ENCODE assay signal across 14 cellular contexts in genomic region chr2:11375689-11376027, GRCh38. TPM values are rescaled to one million over a fixed set of nuclear protein-coding genes. Genes with fewer than 3 reads are reported as not detected.
DNase-seq lines count a peak whose midpoint lies in the region; ATAC-seq and TF ChIP-seq lines count a peak whose summit lies in the region.
"Had no signal": no experiment of that assay in that cellular context is flagged by ENCODE, and none has a peak within 500 bp of the region (broad histone marks: within the 10 kb centered on the region; RNA-seq: fewer than 3 reads in every experiment).

No MANE protein-coding gene starts in this region.

- H3K27ac ChIP-seq in SK-N-SH (ENCODE audit: low read depth in 2 of 2, low read length in 1 of 2) = no peak overlapping the region
- H3K27ac ChIP-seq in gastroesophageal sphincter = peak overlapping the region; percentile 88 to 95 (median 90)
- no peak overlapping the region for H3K27ac ChIP-seq in trophoblast cell (ENCODE audit: low read depth, low read length)
- H3K27ac ChIP-seq in upper lobe of left lung = peak overlapping the region; percentile 79 to 90 (median 86)

- TF ChIP-seq EP300 in SK-N-SH (IDR thresholded peaks at IDR 0.05; ENCODE audit: borderline replicate concordance in 1 of 2, low read depth in 1 of 2, low read length in 1 of 2) (no peak), gastroesophageal sphincter (IDR thresholded peaks at IDR 0.05) (no peak), upper lobe of left lung (IDR thresholded peaks at IDR 0.05) (no peak)

- TF ChIP-seq CTCF in SK-N-SH (IDR thresholded peaks at IDR 0.05) (no peak), gastroesophageal sphincter (IDR thresholded peaks at IDR 0.05) (no peak), upper lobe of left lung (IDR thresholded peaks at IDR 0.05) (no peak)

- peaks cover 18% of the 10 kb centered on the region for H3K79me1 ChIP-seq in trophoblast cell (ENCODE audit: low read length)

- H3K79me2 ChIP-seq in SK-N-SH (ENCODE audit: insufficient read depth) (no peaks in the 10 kb centered on the region), trophoblast cell (ENCODE audit: control insufficient read depth, insufficient read depth, low read length, poor library complexity) (peaks cover 2% of the 10 kb centered on the region)

- no peaks in the 10 kb centered on the region for H3K9me2 ChIP-seq in SK-N-SH

- H3K18ac ChIP-seq in trophoblast cell (ENCODE audit: low read length) = peak overlapping the region; percentile 67

- DNase-seq in SK-N-SH = no peak
- no peak for DNase-seq in trophoblast cell
- peak in 1 of 2 donors; percentile 45 for DNase-seq in upper lobe of left lung
- no peak for DNase-seq in activated effector memory CD4-positive, alpha-beta T cell treated with anti-CD3 and anti-CD28 coated beads, Interleukin-2, amount 50 U/mL, for 16 hours
- DNase-seq in NCI-H2107 treated with DMSO at 0.1 percent for 48 hours (lab: John Stamatoyannopoulos, UW; ENCODE audit: unreplicated experiment) = no peak
- no peak for DNase-seq in iPS-NIHi7 (ENCODE audit: extremely low spot score)
- DNase-seq: activated CD4-positive, alpha-beta T cell treated with anti-CD3 and anti-CD28 coated beads for 1 hour; activated T-cell treated with anti-CD3 and anti-CD28 coated beads for 4 hours; KG1; NCI-H1417 treated with DMSO at 0.1 percent for 48 hours; stimulated activated CD4-positive, alpha-beta T cell treated with anti-CD3 and anti-CD28 coated beads, Interleukin-4, amount 100 ng/mL, for 1 hour had no signal

- peak overlapping the region; percentile 42 for H3K4ac ChIP-seq in trophoblast cell (ENCODE audit: low read depth, low read length)

- H3K9me3 ChIP-seq in SK-N-SH = no peaks in the 10 kb centered on the region
- no peaks in the 10 kb centered on the region for H3K9me3 ChIP-seq in gastroesophageal sphincter
- H3K9me3 ChIP-seq in trophoblast cell (ENCODE audit: insufficient read depth, low read depth, low read length) = no peaks in the 10 kb centered on the region
- H3K9me3 ChIP-seq in upper lobe of left lung = no peaks in the 10 kb centered on the region

- peak overlapping the region; percentile 95 for H4K91ac ChIP-seq in trophoblast cell (ENCODE audit: low read depth, low read length)

- peak overlapping the region; percentile 95 for H3K14ac ChIP-seq in trophoblast cell (ENCODE audit: low read length)

- peak overlapping the region; percentile 98 for H2BK12ac ChIP-seq in trophoblast cell (ENCODE audit: low read length)

- peak overlapping the region; percentile 96 for H2AK5ac ChIP-seq in trophoblast cell (ENCODE audit: low read length)

- no peak overlapping the region for H3K23ac ChIP-seq in trophoblast cell (ENCODE audit: low read length)

- H4K20me1 ChIP-seq in SK-N-SH (ENCODE audit: insufficient read depth) = no peaks in the 10 kb centered on the region

- no peak for TF ChIP-seq POLR2A in gastroesophageal sphincter (IDR thresholded peaks at IDR 0.05)
- TF ChIP-seq POLR2A in upper lobe of left lung (IDR thresholded peaks at IDR 0.05) = no peak

- POLR2A ChIA-PET in SK-N-SH (lab: Yijun Ruan, JAX) = no interaction called here

- H3K4me2 ChIP-seq in SK-N-SH (no peak overlapping the region), trophoblast cell (ENCODE audit: low read length) (no peak overlapping the region)

- H3K36me3 ChIP-seq in SK-N-SH (replicated peaks in 1 of 2; ENCODE audit: control insufficient read depth in 1 of 2, insufficient read depth in 2 of 2, low read length in 1 of 2) (no peaks in the 10 kb centered on the region), gastroesophageal sphincter (no peaks in the 10 kb centered on the region), trophoblast cell (ENCODE audit: control insufficient read depth in 1 of 2, insufficient read depth in 2 of 2, low read length in 2 of 2) (no peaks in the 10 kb centered on the region), upper lobe of left lung (no peaks in the 10 kb centered on the region)

- CTCF ChIA-PET in SK-N-SH (lab: Yijun Ruan, JAX) = interaction anchor here (0.9 to 3.4 kb wide), 8 partner anchors 9 to 243 kb away, joined by 3 to 13 read pairs (median 6); partner anchors contain the start of gene ROCK2

- no peak for ATAC-seq in SK-N-SH treated with all-trans-retinoic acid at 6 μM for 48 hours
- no peak for ATAC-seq in gastroesophageal sphincter
- ATAC-seq in upper lobe of left lung (ENCODE audit: low FRiP score in 2 of 2) = no peak
- ATAC-seq: esophagus mucosa had no signal

- peak overlapping the region; percentile 61 for H4K8ac ChIP-seq in trophoblast cell (ENCODE audit: low read depth, low read length)

- peaks cover 13% of the 10 kb centered on the region for H3F3A ChIP-seq in SK-N-SH (replicated peaks; ENCODE audit: insufficient read depth)

- WGBS in SK-N-SH (ENCODE audit: low lambda C conversion rate) = 82% methylated on average over 7 of the region's 7 CpGs
- WGBS in gastroesophageal sphincter (ENCODE audit: low coverage in 1 of 2), 2 donors = 68% methylated on average over 6 of the region's 7 CpGs; no CpG with 5 or more reads in 1 of the 2 donors
- no CpG with 5 or more reads among the region's 7 CpGs for WGBS in trophoblast cell (ENCODE audit: extremely low coverage, insufficient coverage, insufficient read length)
- 74 to 76% methylated on average over 5 to 7 of the region's 7 CpGs for WGBS in upper lobe of left lung, 2 donors

- H2AFZ ChIP-seq in SK-N-SH (ENCODE audit: low read depth) = peak overlapping the region; percentile 71; the same call in 1 of the 2 replicates
- peak overlapping the region; percentile 30 for H2AFZ ChIP-seq in trophoblast cell (ENCODE audit: insufficient read depth, low read length, poor library complexity)

- H4K12ac ChIP-seq in trophoblast cell (ENCODE audit: low read depth, low read length) = no peak overlapping the region

- H3K4me3 ChIP-seq in SK-N-SH (ENCODE audit: low read depth in 2 of 2, low read length in 1 of 2) = no peak overlapping the region
- H3K4me3 ChIP-seq in gastroesophageal sphincter = no peak overlapping the region
- H3K4me3 ChIP-seq in trophoblast cell (ENCODE audit: low read depth, low read length) = no peak overlapping the region
- no peak overlapping the region for H3K4me3 ChIP-seq in upper lobe of left lung

- peaks cover 14 to 24% of the 10 kb centered on the region in 2 experiments; a peak in 3 of 4 replicates for H3K4me1 ChIP-seq in SK-N-SH (ENCODE audit: control insufficient read depth in 1 of 2, insufficient read depth in 2 of 2, low read depth in 1 of 2, low read length in 1 of 2)
- peaks cover 7 to 76% (median 40%) of the 10 kb centered on the region in 3 donors for H3K4me1 ChIP-seq in gastroesophageal sphincter
- peaks cover 36 to 46% of the 10 kb centered on the region in 2 experiments for H3K4me1 ChIP-seq in trophoblast cell (ENCODE audit: control insufficient read depth in 1 of 2, insufficient read depth in 2 of 2, low read length in 2 of 2)
- H3K4me1 ChIP-seq in upper lobe of left lung = peaks cover 19 to 54% (median 32%) of the 10 kb centered on the region in 4 donors

- H3K27me3 ChIP-seq in SK-N-SH (ENCODE audit: insufficient read depth) (no peaks in the 10 kb centered on the region), gastroesophageal sphincter (no peaks in the 10 kb centered on the region), trophoblast cell (ENCODE audit: insufficient read depth, low read length) (no peaks in the 10 kb centered on the region), upper lobe of left lung (no peaks in the 10 kb centered on the region)

- peak overlapping the region; percentile 94 for H2BK120ac ChIP-seq in trophoblast cell (ENCODE audit: insufficient read depth, low read length, poor library complexity)

- H3K9ac ChIP-seq in SK-N-SH (no peak overlapping the region), trophoblast cell (ENCODE audit: low read length) (no peak overlapping the region)

- TF ChIP-seq RAD21 in SK-N-SH (IDR thresholded peaks at IDR 0.05; ENCODE audit: low read length) = no peak

- H2BK5ac ChIP-seq in trophoblast cell (ENCODE audit: low read depth, low read length, poor library complexity) = peak overlapping the region; percentile 82

TF ChIP-seq in SK-N-SH, 30 proteins besides CTCF, POLR2A, EP300 and RAD21 (continues in another document):
- TF ChIP-seq USF1 (IDR thresholded peaks at IDR 0.05; ENCODE audit: borderline replicate concordance, low read depth) (no peak), TCF12 (IDR thresholded peaks at IDR 0.05) (no peak), TAF1 (IDR thresholded peaks at IDR 0.05; ENCODE audit: borderline replicate concordance, low read depth, low read length) (no peak), FOXJ3 (CRISPR knock-in tag; IDR thresholded peaks at IDR 0.05) (no peak), POLR2AphosphoS5 (IDR thresholded peaks at IDR 0.05; ENCODE audit: low read depth, low read length) (no peak), GABPA (IDR thresholded peaks at IDR 0.05; ENCODE audit: low read depth) (no peak)

TF ChIP-seq in SK-N-SH treated with all-trans-retinoic acid at 6 μM for 48 hours, 23 proteins besides CTCF, POLR2A, EP300 and RAD21:
- no peak for TF ChIP-seq ARNTL (CRISPR knock-in tag; IDR thresholded peaks at IDR 0.05; ENCODE audit: borderline replicate concordance, low read depth)
- TF ChIP-seq RARB (CRISPR knock-in tag; IDR thresholded peaks at IDR 0.05) = no peak
- no peak for TF ChIP-seq TCF4 (CRISPR knock-in tag; IDR thresholded peaks at IDR 0.05; ENCODE audit: borderline replicate concordance)
- TF ChIP-seq ZNF565 (CRISPR knock-in tag; conservative IDR thresholded peaks at IDR 0.05; ENCODE audit: low read depth) = no peak
- TF ChIP-seq CSDC2 (CRISPR knock-in tag; IDR thresholded peaks at IDR 0.05) = no peak
- TF ChIP-seq ZFP30 (CRISPR knock-in tag; IDR thresholded peaks at IDR 0.05) = no peak

RNA-seq across cellular contexts. Expression of gene ROCK2, which starts 31.2 kb away (rescaled TPM):
- 4.2 and 4.9 TPM in 2 replicates for polyA plus RNA-seq in SK-N-SH (2012; rRNA removed)
- polyA plus RNA-seq in SK-N-SH (2012; cell fraction: cytosol; rRNA removed) = 6.5 and 8.4 TPM in 2 replicates
- 2.9 and 5.3 TPM in 2 replicates for polyA plus RNA-seq in SK-N-SH (2012; cell fraction: nucleus; rRNA removed)
- total RNA-seq in gastroesophageal sphincter = 100 to 1,000 TPM; 102 to 130 (median 113) TPM
- 36.9 and 37.0 TPM in 2 replicates for polyA plus RNA-seq in trophoblast cell (2013)
- 10 to 100 TPM; 37.6 to 99.7 (median 56.2) TPM for total RNA-seq in upper lobe of left lung

Comparison
In these comparisons a context has a peak if more than half of its experiments do, and no peak if none do; other contexts are left out.
1. H3K27ac ChIP-seq: peak in gastroesophageal sphincter (4 of 4) and upper lobe of left lung (4 of 4); none in SK-N-SH (0 of 2) and trophoblast cell (single experiment).